Comparison of ENCODE assay signal across 11 cellular contexts in the genomic region with DNA sequence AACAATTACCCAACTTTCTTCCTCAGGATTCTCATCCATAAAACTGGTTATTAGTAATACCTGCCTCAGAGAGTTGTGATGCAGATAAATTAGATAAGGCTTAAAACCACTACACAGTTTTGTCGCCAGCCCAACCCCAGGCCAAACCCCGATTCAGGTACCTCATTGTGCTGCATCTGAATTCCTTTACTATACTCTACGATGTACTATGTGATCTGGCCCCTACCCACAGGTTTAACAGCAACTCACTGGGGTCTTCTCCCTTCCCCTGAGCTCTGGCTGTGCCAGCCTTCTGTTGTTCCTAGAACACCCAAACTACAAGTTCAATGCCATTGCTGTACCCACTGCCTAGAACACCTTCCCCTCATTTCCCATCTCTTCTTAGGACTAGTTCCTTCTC.
DNase-seq lines count a peak whose midpoint lies in the region; ATAC-seq, FAIRE-seq and TF ChIP-seq lines count a peak whose summit lies in the region.
"Had no signal": no experiment of that assay in that cellular context is flagged by ENCODE, and none has a peak within 500 bp of the region (broad histone marks: within the 10 kb centered on the region; RNA-seq: fewer than 3 reads in every experiment).

No MANE protein-coding gene starts in this region.

- H3K4me1 Mint-ChIP-seq in activated naive CD4-positive, alpha-beta T cell treated with anti-CD3 and anti-CD28 coated beads, Interleukin-2, amount 50 U/mL, for 24 hours, result peaks cover 31% of the 10 kb centered on the region

- H3K27me3 ChIP-seq in KMS-11 (ENCODE audit: insufficient read depth, low read depth), result no peaks in the 10 kb centered on the region
- H3K27me3 ChIP-seq in small intestine (ENCODE audit: control insufficient read depth in 2 of 2, insufficient read depth in 2 of 2, low read length in 2 of 2), result no peaks in the 10 kb centered on the region
- no peaks in the 10 kb centered on the region for H3K27me3 ChIP-seq in MG63

- no peaks in the 10 kb centered on the region for H3K36me3 ChIP-seq in KMS-11 (ENCODE audit: insufficient read depth)
- H3K36me3 ChIP-seq in small intestine (ENCODE audit: control insufficient read depth in 2 of 2, insufficient read depth in 2 of 2, low read length in 2 of 2), result no peaks in the 10 kb centered on the region
- no peaks in the 10 kb centered on the region for H3K36me3 ChIP-seq in MG63

- H4K20me1 ChIP-seq in KMS-11 (ENCODE audit: insufficient read depth), result no peaks in the 10 kb centered on the region

- DNase-seq in small intestine, result no peak
- DNase-seq in MG63, result no peak
- DNase-seq in EL, result no peak
- no peak for DNase-seq in NCI-H1048 (lab: John Stamatoyannopoulos, UW)
- DNase-seq: hippocampal formation, substantia nigra, T1000 had no signal

- peak; percentile 5 for ATAC-seq in GM19324 (IDR thresholded peaks at IDR 0.05; ENCODE audit: low FRiP score, unreplicated experiment)
- ATAC-seq: Panc1 had no signal

- peak overlapping the region; percentile 64; the same call in 1 of the 2 replicates for H3K9ac ChIP-seq in KMS-11

- 80 to 86% (median 80%) methylated on average over 3 of the region's 3 CpGs for WGBS in small intestine, 3 donors

- no peak for FAIRE-seq in small intestine (lab: Jason Lieb, UNC)

- H3K27ac Mint-ChIP-seq in activated naive CD4-positive, alpha-beta T cell treated with anti-CD3 and anti-CD28 coated beads, Interleukin-2, amount 50 U/mL, for 24 hours, result peak overlapping the region; percentile 87

- H3K4me1 ChIP-seq in KMS-11 (ENCODE audit: low read depth, poor library complexity, severe bottlenecking) (peaks cover 81% of the 10 kb centered on the region), small intestine (ENCODE audit: control insufficient read depth in 2 of 2, insufficient read depth in 1 of 2, low read depth in 1 of 2, low read length in 1 of 2) (peaks cover 0 to 5% of the 10 kb centered on the region in 2 donors)

- H3K4me3 ChIP-seq in KMS-11 (IDR thresholded peaks at IDR 0.05; ENCODE audit: insufficient read depth, low read depth, low read length) (no peak overlapping the region), small intestine (ENCODE audit: low read depth in 1 of 2, low read length in 2 of 2) (no peak overlapping the region), MG63 (no peak overlapping the region)

- H3K9me3 Mint-ChIP-seq in activated naive CD4-positive, alpha-beta T cell treated with anti-CD3 and anti-CD28 coated beads, Interleukin-2, amount 50 U/mL, for 24 hours, result peaks cover 8% of the 10 kb centered on the region

- H3K79me2 ChIP-seq in KMS-11 (ENCODE audit: insufficient read depth, low read depth), result peaks cover 55% of the 10 kb centered on the region

- no peak overlapping the region for H2AFZ ChIP-seq in KMS-11 (ENCODE audit: low read depth)

- peak overlapping the region; percentile 97 for H3K27ac ChIP-seq in KMS-11
- H3K27ac ChIP-seq in small intestine (ENCODE audit: low read depth in 1 of 2, low read length in 1 of 2), result peak overlapping the region; percentile 37 to 90

- peak overlapping the region; percentile 95 for H3K4me2 ChIP-seq in KMS-11

- H3K9me3 ChIP-seq in small intestine (ENCODE audit: control insufficient read depth, low read depth) (no peaks in the 10 kb centered on the region), MG63 (peaks cover 5% of the 10 kb centered on the region; the same call in 1 of the 2 replicates)

- H3K27me3 Mint-ChIP-seq in activated naive CD4-positive, alpha-beta T cell treated with anti-CD3 and anti-CD28 coated beads, Interleukin-2, amount 50 U/mL, for 24 hours, result no peaks in the 10 kb centered on the region

- H3K36me3 Mint-ChIP-seq in activated naive CD4-positive, alpha-beta T cell treated with anti-CD3 and anti-CD28 coated beads, Interleukin-2, amount 50 U/mL, for 24 hours, result peaks cover 8% of the 10 kb centered on the region

- TF ChIP-seq CTCF in KMS-11 (conservative IDR thresholded peaks at IDR 0.05; ENCODE audit: low read depth, low read length), result peak; percentile 17; the same call in 1 of the 2 replicates

- H3K4me3 Mint-ChIP-seq in activated naive CD4-positive, alpha-beta T cell treated with anti-CD3 and anti-CD28 coated beads, Interleukin-2, amount 50 U/mL, for 24 hours, result no peak overlapping the region
